In the genomic region with DNA sequence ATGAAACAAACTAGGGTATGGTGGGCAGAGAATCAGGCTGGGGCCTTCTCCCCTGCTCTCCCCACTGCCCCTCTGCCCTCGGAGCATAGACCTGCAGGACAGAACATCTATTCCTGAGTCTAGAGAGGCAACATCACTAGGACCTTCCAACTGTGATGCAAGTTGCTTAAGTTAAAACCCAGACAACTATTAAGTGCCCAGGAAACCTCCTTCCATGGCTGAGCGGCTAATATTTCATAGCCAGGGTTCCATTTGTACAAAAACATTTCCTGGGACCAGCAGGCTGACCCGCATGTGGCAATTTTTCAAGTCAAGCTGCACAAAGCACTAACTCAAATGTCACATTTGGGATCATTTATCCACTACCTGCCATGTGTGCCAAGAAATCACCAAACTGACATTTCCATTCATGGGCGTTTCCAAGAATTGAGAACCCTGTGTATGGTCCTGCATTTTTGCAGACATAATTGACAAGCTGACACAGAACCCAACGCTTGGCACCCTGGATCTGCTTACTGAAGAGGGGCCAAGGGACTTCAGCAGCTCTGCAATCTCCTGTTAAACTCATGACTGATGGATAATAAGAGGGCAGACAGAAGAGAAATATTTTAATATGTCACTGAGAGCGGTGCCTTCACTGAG, we compare ENCODE assay signal across 22 cellular contexts.
"Had no signal": no experiment of that assay in that cellular context is flagged by ENCODE, and none has a peak within 500 bp of the region (broad histone marks: within the 10 kb centered on the region; RNA-seq: fewer than 3 reads in every experiment).

No MANE protein-coding gene starts in this region.

- H3K9me3 ChIP-seq: gastroesophageal sphincter, ovary, testis, vagina had no signal

- ATAC-seq: gastroesophageal sphincter; left lobe of liver; natural killer cell; right cardiac atrium; stimulated activated memory B cell treated with anti-CD40 and anti-IgM and Interleukin-4, amounts not matched to agents 10 μg/mL and 1 μg/mL and 100 μg/mL, for 72 hours; stimulated activated naive CD8-positive, alpha-beta T cell treated with anti-CD3 and anti-CD28 coated beads, Interleukin-15, amount 100 ng/mL, for 72 hours had no signal

- H3K27me3 Mint-ChIP-seq: stimulated activated memory B cell treated with anti-CD40 and anti-IgM and Interleukin-4, amounts not matched to agents 10 μg/mL and 1 μg/mL and 100 μg/mL, for 72 hours; stimulated activated naive CD8-positive, alpha-beta T cell treated with anti-CD3 and anti-CD28 coated beads, Interleukin-15, amount 100 ng/mL, for 72 hours; type B pancreatic cell had no signal

- H3K27me3 ChIP-seq: dorsolateral prefrontal cortex, gastroesophageal sphincter, ovary, testis, vagina had no signal

- H3K9me3 Mint-ChIP-seq: mesothelial cell of epicardium; natural killer cell; neural crest cell; stimulated activated memory B cell treated with anti-CD40 and anti-IgM and Interleukin-4, amounts not matched to agents 10 μg/mL and 1 μg/mL and 100 μg/mL, for 72 hours; stimulated activated naive CD8-positive, alpha-beta T cell treated with anti-CD3 and anti-CD28 coated beads, Interleukin-15, amount 100 ng/mL, for 72 hours; type B pancreatic cell had no signal

- H3K4me2 ChIP-seq: smooth muscle cell had no signal

- H3K4me3 ChIP-seq: coronary artery, dorsolateral prefrontal cortex, gastroesophageal sphincter, ovary, smooth muscle cell, testis, vagina had no signal

- H3K36me3 ChIP-seq: ovary had no signal

- H3K36me3 Mint-ChIP-seq: natural killer cell had no signal

- H3K4me3 Mint-ChIP-seq: mesothelial cell of epicardium; natural killer cell; neural crest cell; stimulated activated memory B cell treated with anti-CD40 and anti-IgM and Interleukin-4, amounts not matched to agents 10 μg/mL and 1 μg/mL and 100 μg/mL, for 72 hours; stimulated activated naive CD8-positive, alpha-beta T cell treated with anti-CD3 and anti-CD28 coated beads, Interleukin-15, amount 100 ng/mL, for 72 hours; type B pancreatic cell had no signal

- H3K27ac ChIP-seq: dorsolateral prefrontal cortex, ovary, testis, vagina had no signal

- H3K27ac Mint-ChIP-seq: mesothelial cell of epicardium; natural killer cell; stimulated activated memory B cell treated with anti-CD40 and anti-IgM and Interleukin-4, amounts not matched to agents 10 μg/mL and 1 μg/mL and 100 μg/mL, for 72 hours; type B pancreatic cell had no signal

- H3K4me1 Mint-ChIP-seq: natural killer cell; stimulated activated memory B cell treated with anti-CD40 and anti-IgM and Interleukin-4, amounts not matched to agents 10 μg/mL and 1 μg/mL and 100 μg/mL, for 72 hours; stimulated activated naive CD8-positive, alpha-beta T cell treated with anti-CD3 and anti-CD28 coated beads, Interleukin-15, amount 100 ng/mL, for 72 hours had no signal

- DNase-seq: dorsolateral prefrontal cortex; effector CD8-positive, alpha-beta T cell; glutamatergic neuron; islet precursor cell; mammary epithelial cell; natural killer cell; nucleus accumbens; ovary; right cardiac atrium; stimulated activated CD4-positive, alpha-beta T cell treated with anti-CD3 and anti-CD28 coated beads, Interleukin-4, amount 100 ng/mL, for 1 hour; stimulated activated CD8-positive, alpha-beta memory T cell treated with anti-CD3 and anti-CD28 coated beads, Interleukin-4, amount 100 ng/mL, for 48 hours; stimulated activated naive CD8-positive, alpha-beta T cell treated with anti-CD3 and anti-CD28 coated beads, Interleukin-15, amount 100 ng/mL, for 72 hours; testis had no signal
